ENCODE assay signal across 10 cellular contexts in genomic region chr18:13437801-13438506, GRCh38.
A peak's percentile ranks its signal among the peaks of the same experiment; 100 is the strongest.
DNase-seq lines count a peak whose midpoint lies in the region; ATAC-seq lines count a peak whose summit lies in the region.
"Had no signal": no experiment of that assay in that cellular context is flagged by ENCODE, and none has a peak within 500 bp of the region (broad histone marks: within the 10 kb centered on the region; RNA-seq: fewer than 3 reads in every experiment).

No MANE protein-coding gene starts in this region.

- DNase-seq in activated CD4-positive, alpha-beta T cell treated with anti-CD3 and anti-CD28 coated beads, Interleukin-2, amount 50 U/mL, for 1 hour, result peak; percentile 61
- peak; percentile 67 for DNase-seq in central memory CD4-positive, alpha-beta T cell
- peak; percentile 21 to 43 (median 43) for DNase-seq in stimulated activated CD4-positive, alpha-beta T cell treated with anti-CD3 and anti-CD28 coated beads, TNF-alpha, amount 100 ng/mL, for 24 hours (ENCODE audit: low read depth in 3 of 3)
- DNase-seq in NCI-H82 treated with DMSO at 0.1 percent for 48 hours (lab: John Stamatoyannopoulos, UW; ENCODE audit: unreplicated experiment), result no peak
- DNase-seq in NOMO-1 treated with dmso at 0.1 percent for 144 hours (lab: John Stamatoyannopoulos, UW; ENCODE audit: unreplicated experiment), result no peak
- no peak for DNase-seq in NCI-H69 (lab: John Stamatoyannopoulos, UW)
- no peak for DNase-seq in NCI-H510A treated with DMSO at 0.1 percent for 48 hours (lab: John Stamatoyannopoulos, UW)
- DNase-seq: brain microvascular endothelial cell, foreskin fibroblast had no signal

- peak; percentile 57 for ATAC-seq in HG03097 (IDR thresholded peaks at IDR 0.05; ENCODE audit: low FRiP score, unreplicated experiment)

Comparison
In these comparisons a context has a peak if more than half of its experiments do, and no peak if none do; other contexts are left out.
1. DNase-seq: peak in activated CD4-positive, alpha-beta T cell treated with anti-CD3 and anti-CD28 coated beads, Interleukin-2, amount 50 U/mL, for 1 hour (single experiment), central memory CD4-positive, alpha-beta T cell (single experiment) and stimulated activated CD4-positive, alpha-beta T cell treated with anti-CD3 and anti-CD28 coated beads, TNF-alpha, amount 100 ng/mL, for 24 hours (3 of 3); none in NCI-H82 treated with DMSO at 0.1 percent for 48 hours (single experiment), NOMO-1 treated with dmso at 0.1 percent for 144 hours (single experiment), NCI-H69 (single experiment) and NCI-H510A treated with DMSO at 0.1 percent for 48 hours (single experiment).